In genomic region chr11:119405986-119406385, GRCh38 we compare ENCODE assay signal across 18 cellular contexts.
DNase-seq lines count a peak whose midpoint lies in the region; ATAC-seq and TF ChIP-seq lines count a peak whose summit lies in the region.
"Had no signal": no experiment of that assay in that cellular context is flagged by ENCODE, and none has a peak within 500 bp of the region (broad histone marks: within the 10 kb centered on the region; RNA-seq: fewer than 3 reads in every experiment).

No MANE protein-coding gene starts in this region.

- in situ Hi-C loops in KBM-7 (cut with MboI; ENCODE audit: low pct_unique_long_range_greater_than_20kb, low sequenced_read_pairs), result no loop called here

- DNase-seq in CD1c-positive myeloid dendritic cell (ENCODE audit: extremely low spot score), result peak; percentile 1
- DNase-seq in KBM-7, result peak; percentile 13
- DNase-seq in fibroblast of mammary gland (ENCODE audit: low read depth), result peak; percentile 47
- DNase-seq in SW 1271 (lab: John Stamatoyannopoulos, UW), result no peak
- no peak for DNase-seq in effector CD8-positive, alpha-beta T cell (lab: John Stamatoyannopoulos, UW)
- DNase-seq in midbrain (lab: John Stamatoyannopoulos, UW), result no peak
- no peak for DNase-seq in iPS-NIHi11 (ENCODE audit: low spot score)
- DNase-seq: CD8-positive, alpha-beta T cell; DND-41; GDM1; NCI-H1105 treated with DMSO at 0.1 percent for 48 hours; NCI-H2029 treated with DMSO at 0.1 percent for 48 hours; NCI-H226; NCI-H510A treated with DMSO at 0.1 percent for 48 hours; Peyer's patch had no signal

- peak; percentile 78 for ATAC-seq in SK-N-SH treated with all-trans-retinoic acid at 6 μM for 48 hours
- ATAC-seq: A549; CD8-positive, alpha-beta T cell; K562 had no signal

- H3K4me3 ChIP-seq in fibroblast of mammary gland (ENCODE audit: control insufficient read depth, low read depth, low read length), result no peak overlapping the region
- H3K4me3 ChIP-seq: A549, K562, Peyer's patch had no signal

- TF ChIP-seq CTCF in fibroblast of mammary gland (conservative IDR thresholded peaks at IDR 0.05; ENCODE audit: control insufficient read depth, insufficient read depth, low read depth, low read length), result no peak

TF ChIP-seq in SK-N-SH treated with all-trans-retinoic acid at 6 μM for 48 hours, 23 proteins besides CTCF, POLR2A, EP300 and RAD21:
- no peak for TF ChIP-seq CSDC2 (CRISPR knock-in tag; IDR thresholded peaks at IDR 0.05)
- TF ChIP-seq TSHZ2 (CRISPR knock-in tag; IDR thresholded peaks at IDR 0.05), result no peak
- TF ChIP-seq RARB (CRISPR knock-in tag; IDR thresholded peaks at IDR 0.05), result no peak

Comparison
In these comparisons a context has a peak if more than half of its experiments do, and no peak if none do; other contexts are left out.
1. DNase-seq: peak in CD1c-positive myeloid dendritic cell (single experiment), KBM-7 (single experiment) and fibroblast of mammary gland (single experiment); none in SW 1271 (0 of 2), effector CD8-positive, alpha-beta T cell (single experiment), midbrain (single experiment) and iPS-NIHi11 (single experiment).